In the genomic region with DNA sequence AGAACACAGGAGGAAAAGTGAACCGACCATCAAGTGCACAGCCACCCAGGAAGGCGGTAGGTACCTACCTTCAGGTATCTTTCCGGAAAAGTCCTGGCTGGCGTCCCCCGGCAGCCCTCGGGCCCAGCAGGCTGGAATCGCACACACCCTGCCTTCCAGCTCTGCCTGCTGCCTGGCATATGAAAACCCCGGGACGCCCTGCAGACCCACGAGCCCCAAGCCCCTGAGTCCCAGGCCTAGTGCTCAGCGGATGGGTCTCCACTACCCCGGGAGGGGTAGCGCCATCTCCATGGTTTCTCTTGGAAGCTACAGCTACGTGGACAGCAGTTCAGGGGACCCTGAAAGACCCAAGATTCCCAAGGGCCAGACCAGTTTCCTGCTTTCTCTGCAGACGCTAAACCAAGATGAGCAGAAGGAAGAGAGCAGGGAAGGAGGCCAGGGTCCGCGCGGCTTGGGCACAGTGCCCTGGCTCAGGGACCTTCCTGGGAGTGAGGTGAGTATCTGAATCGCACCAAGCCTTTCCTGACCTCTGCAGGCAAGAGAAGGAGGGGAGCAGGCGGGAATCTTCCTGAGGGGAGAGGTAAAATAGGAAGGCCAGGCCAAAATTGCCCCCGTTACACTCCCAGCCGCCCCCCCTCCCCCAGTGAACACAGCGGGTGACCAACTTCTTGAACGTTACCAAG, we compare ENCODE assay signal across 22 cellular contexts.
A peak's percentile ranks its signal among the peaks of the same experiment; 100 is the strongest.
DNase-seq lines count a peak whose midpoint lies in the region; ATAC-seq, FAIRE-seq and TF ChIP-seq lines count a peak whose summit lies in the region.
"Had no signal": no experiment of that assay in that cellular context is flagged by ENCODE, and none has a peak within 500 bp of the region (broad histone marks: within the 10 kb centered on the region; RNA-seq: fewer than 3 reads in every experiment).

No MANE protein-coding gene starts in this region.

- POLR2A ChIA-PET in H1 (lab: Charles Lee; ENCODE audit: partially characterized antibody) = interaction anchor here (0.9 kb wide), 1 partner anchor 26 kb away, joined by 3 read pairs; no protein-coding TSS in a partner anchor

- H3K4me3 Mint-ChIP-seq in GM23338 = no peak overlapping the region
- H3K4me3 Mint-ChIP-seq: B cell; CD8-positive, alpha-beta memory T cell; IgD-negative memory B cell had no signal

- FAIRE-seq in H1 (lab: Jason Lieb, UNC) = no peak
- FAIRE-seq: G401.6, GM12891, GM19239, HepG2 had no signal

- 89% methylated on average over 17 of the region's 24 CpGs; no CpG with 5 or more reads in 1 of the 2 experiments for WGBS in H1 (ENCODE audit: extremely low coverage in 1 of 2, insufficient coverage in 1 of 2, insufficient read length in 1 of 2, insufficient replicate concordance in 2 of 2, low coverage in 1 of 2, low lambda C conversion rate in 2 of 2, missing lambda C conversion rate in 1 of 2), 2 experiments
- WGBS in mesendoderm (ENCODE audit: extremely low coverage, insufficient coverage, low lambda C conversion rate) = no CpG with 5 or more reads among the region's 24 CpGs
- 95% methylated on average over 23 of the region's 24 CpGs for WGBS in hepatocyte (ENCODE audit: low lambda C conversion rate, missing lambda C conversion rate)

- DNase-seq in GM23338 (ENCODE audit: low spot score) = peak; percentile 19
- peak in 1 of 2 experiments; percentile 45 for DNase-seq in H1 (ENCODE audit: low read depth in 1 of 2, low spot score in 2 of 2)
- peak; percentile 15 for DNase-seq in mesendoderm
- no peak for DNase-seq in hepatocyte (ENCODE audit: low spot score)
- no peak for DNase-seq in activated CD4-positive, alpha-beta T cell treated with anti-CD3 and anti-CD28 coated beads, Interleukin-2, amount 50 U/mL, for 48 hours
- DNase-seq in middle frontal gyrus (ENCODE audit: extremely low spot score, low spot score) = no peak
- no peak for DNase-seq in NCI-H146 treated with DMSO at 0.1 percent for 48 hours (lab: John Stamatoyannopoulos, UW; ENCODE audit: unreplicated experiment)
- DNase-seq: CD8-positive, alpha-beta memory T cell; COR-L47; DMS 273 treated with DMSO at 0.1 percent for 48 hours; DMS53; DND-41; EL; GOT3 had no signal

- no peak overlapping the region for H2BK20ac ChIP-seq in H1 (ENCODE audit: low read length)

- H3K4me3 ChIP-seq in GM23338 (no peak overlapping the region), H1 (ENCODE audit: extremely low read depth in 1 of 4, insufficient read depth in 2 of 4, low read depth in 3 of 4, low read length in 4 of 4) (no peak overlapping the region), mesendoderm (ENCODE audit: low read length) (no peak overlapping the region), hepatocyte (no peak overlapping the region)
- H3K4me3 ChIP-seq: HAP-1 had no signal

- TF ChIP-seq CTCF in GM23338 (conservative IDR thresholded peaks at IDR 0.05; ENCODE audit: low read depth in 2 of 2) (peak in 1 of 2 experiments; percentile 14; a peak in 1 of 4 replicates), H1 (IDR thresholded peaks at IDR 0.05; ENCODE audit: control extremely low read depth in 1 of 3, insufficient read depth in 1 of 3, low read depth in 1 of 3, low read length in 3 of 3) (no peak), hepatocyte (IDR thresholded peaks at IDR 0.05; ENCODE audit: poor library complexity) (no peak)

- H3K4me1 Mint-ChIP-seq in GM23338 = peaks cover 21% of the 10 kb centered on the region
- H3K4me1 Mint-ChIP-seq: B cell; CD8-positive, alpha-beta memory T cell had no signal

- H3K36me3 ChIP-seq in GM23338 (ENCODE audit: insufficient read depth) = no peaks in the 10 kb centered on the region
- no peaks in the 10 kb centered on the region for H3K36me3 ChIP-seq in H1 (ENCODE audit: control insufficient read depth in 2 of 4, insufficient read depth in 4 of 4, low read length in 3 of 4)
- no peaks in the 10 kb centered on the region for H3K36me3 ChIP-seq in mesendoderm (ENCODE audit: control insufficient read depth, insufficient read depth, low read length)
- H3K36me3 ChIP-seq in hepatocyte (replicated peaks; ENCODE audit: insufficient read depth, low read depth) = no peaks in the 10 kb centered on the region
- H3K36me3 ChIP-seq: BLaER1 treated with 17β-estradiol and CSF1 and Interleukin-3, amounts not matched to agents 10 nM and 100 nM; HAP-1 had no signal

- TF ChIP-seq EP300 in H1 (IDR thresholded peaks at IDR 0.05; ENCODE audit: borderline replicate concordance in 1 of 2, low read depth in 2 of 2, low read length in 2 of 2) = no peak

- no peaks in the 10 kb centered on the region for H3K79me1 ChIP-seq in H1 (ENCODE audit: low read depth, low read length)
- no peaks in the 10 kb centered on the region for H3K79me1 ChIP-seq in mesendoderm (ENCODE audit: low read length)

- H3K9me2 ChIP-seq in GM23338 (ENCODE audit: insufficient read depth) (no peaks in the 10 kb centered on the region), hepatocyte (replicated peaks; ENCODE audit: insufficient read depth) (no peaks in the 10 kb centered on the region)

- no peak overlapping the region for H3K27ac ChIP-seq in GM23338 (ENCODE audit: low read depth)
- no peak overlapping the region for H3K27ac ChIP-seq in H1 (ENCODE audit: low read depth, low read length)
- H3K27ac ChIP-seq in mesendoderm (ENCODE audit: low read depth, low read length) = no peak overlapping the region
- no peak overlapping the region for H3K27ac ChIP-seq in hepatocyte
- H3K27ac ChIP-seq: BLaER1 treated with 17β-estradiol and CSF1 and Interleukin-3, amounts not matched to agents 10 nM and 100 nM had no signal

- H2BK15ac ChIP-seq in H1 (ENCODE audit: low read length) (peak overlapping the region; percentile 49; the same call in 1 of the 2 replicates), mesendoderm (replicated peaks; ENCODE audit: low read depth) (no peak overlapping the region)

- H4K5ac ChIP-seq in H1 (ENCODE audit: insufficient read length, low read depth, low read length) (no peak overlapping the region), mesendoderm (ENCODE audit: low read length) (no peak overlapping the region)

- no peak overlapping the region for H4K91ac ChIP-seq in H1 (replicated peaks; ENCODE audit: insufficient read length, low read length)

- peak overlapping the region; percentile 91; the same call in 1 of the 2 replicates for H2AFZ ChIP-seq in GM23338
- H2AFZ ChIP-seq in H1 (ENCODE audit: low read length) = no peak overlapping the region
- H2AFZ ChIP-seq in hepatocyte = no peak overlapping the region

- H3K27me3 ChIP-seq in GM23338 (ENCODE audit: insufficient read depth) (peaks cover 15% of the 10 kb centered on the region; the same call in 1 of the 2 replicates), H1 (replicated peaks in 1 of 4; ENCODE audit: control insufficient read depth in 3 of 4, extremely low read depth in 1 of 4, insufficient read depth in 3 of 4, low read length in 3 of 4) (peaks cover 0 to 8% (median 0%) of the 10 kb centered on the region in 4 experiments; a peak in 2 of 7 replicates), mesendoderm (ENCODE audit: insufficient read depth, low read length, poor library complexity) (no peaks in the 10 kb centered on the region), hepatocyte (no peaks in the 10 kb centered on the region)

- H3K79me2 ChIP-seq in GM23338 (replicated peaks; ENCODE audit: insufficient read depth) = no peaks in the 10 kb centered on the region
- H3K79me2 ChIP-seq in H1 (ENCODE audit: control insufficient read depth in 1 of 2, insufficient read depth in 2 of 2, low read length in 2 of 2) = no peaks in the 10 kb centered on the region
- no peaks in the 10 kb centered on the region for H3K79me2 ChIP-seq in mesendoderm (ENCODE audit: control insufficient read depth, insufficient read depth, low read length)
- H3K79me2 ChIP-seq in hepatocyte = no peaks in the 10 kb centered on the region

- H3K18ac ChIP-seq in H1 (ENCODE audit: extremely low read depth, low read length) (peak overlapping the region; percentile 21; the same call in 1 of the 2 replicates), mesendoderm (ENCODE audit: low read length) (no peak overlapping the region)

- H3K27me3 Mint-ChIP-seq in GM23338 (ENCODE audit: insufficient read depth, low read depth, poor library complexity) = peaks cover 3% of the 10 kb centered on the region

- H3K4me2 ChIP-seq in GM23338 = no peak overlapping the region
- no peak overlapping the region for H3K4me2 ChIP-seq in H1 (ENCODE audit: insufficient read depth in 1 of 2, low read depth in 2 of 2, low read length in 2 of 2)
- H3K4me2 ChIP-seq in mesendoderm (ENCODE audit: low read length) = no peak overlapping the region
- no peak overlapping the region for H3K4me2 ChIP-seq in hepatocyte

- no peak overlapping the region for H2BK5ac ChIP-seq in H1 (ENCODE audit: low read depth, low read length)
- no peak overlapping the region for H2BK5ac ChIP-seq in mesendoderm (ENCODE audit: low read length)

- no peak overlapping the region for H3K27ac Mint-ChIP-seq in GM23338
- H3K27ac Mint-ChIP-seq: B cell; CD8-positive, alpha-beta memory T cell; IgD-negative memory B cell had no signal

- no peaks in the 10 kb centered on the region for H4K20me1 ChIP-seq in GM23338 (replicated peaks; ENCODE audit: insufficient read depth)
- no peaks in the 10 kb centered on the region for H4K20me1 ChIP-seq in H1 (replicated peaks in 1 of 2; ENCODE audit: control insufficient read depth in 1 of 2, insufficient read depth in 2 of 2, low read length in 2 of 2)
- no peaks in the 10 kb centered on the region for H4K20me1 ChIP-seq in hepatocyte (ENCODE audit: insufficient read depth, poor library complexity, severe bottlenecking)

- no peaks in the 10 kb centered on the region for H3K23me2 ChIP-seq in H1 (ENCODE audit: low read depth, low read length)

- H3K56ac ChIP-seq in H1 (replicated peaks; ENCODE audit: insufficient read length, low read depth, low read length) (no peak overlapping the region), mesendoderm (ENCODE audit: low read length) (peak overlapping the region; percentile 25)

- no peaks in the 10 kb centered on the region for H3K36me3 Mint-ChIP-seq in GM23338 (ENCODE audit: low read depth)
- H3K36me3 Mint-ChIP-seq: CD8-positive, alpha-beta memory T cell had no signal

- H3K9me3 ChIP-seq in H1 (ENCODE audit: insufficient read depth in 2 of 2, low read depth in 1 of 2, low read length in 1 of 2) (no peaks in the 10 kb centered on the region), hepatocyte (ENCODE audit: low read depth) (no peaks in the 10 kb centered on the region)
- H3K9me3 ChIP-seq: HAP-1 had no signal

- H3K14ac ChIP-seq in H1 (ENCODE audit: insufficient read length) = no peak overlapping the region

- H3K9ac ChIP-seq in H1 (replicated peaks in 1 of 4; ENCODE audit: extremely low read depth in 1 of 4, low read depth in 3 of 4, low read length in 3 of 4) (no peak overlapping the region), mesendoderm (ENCODE audit: low read length) (no peak overlapping the region)
- H3K9ac ChIP-seq: BLaER1 treated with 17β-estradiol and CSF1 and Interleukin-3, amounts not matched to agents 10 nM and 100 nM had no signal

- H3K4me1 ChIP-seq in GM23338 (ENCODE audit: insufficient read depth) = peaks cover 5% of the 10 kb centered on the region; the same call in 1 of the 2 replicates
- H3K4me1 ChIP-seq in H1 (replicated peaks in 1 of 4; ENCODE audit: control insufficient read depth in 3 of 4, insufficient read depth in 4 of 4, low read length in 3 of 4) = peaks cover 0 to 11% (median 0%) of the 10 kb centered on the region in 4 experiments; a peak in 4 of 7 replicates
- no peaks in the 10 kb centered on the region for H3K4me1 ChIP-seq in mesendoderm (ENCODE audit: control insufficient read depth, low read depth, low read length)
- no peaks in the 10 kb centered on the region for H3K4me1 ChIP-seq in hepatocyte (ENCODE audit: insufficient read depth)
- H3K4me1 ChIP-seq: HAP-1 had no signal

- H2AK5ac ChIP-seq in H1 (ENCODE audit: low read depth, low read length) (no peak overlapping the region), mesendoderm (ENCODE audit: low read length) (no peak overlapping the region)

- TF ChIP-seq RAD21 in H1 (IDR thresholded peaks at IDR 0.05 in 1 of 2, conservative IDR thresholded peaks at IDR 0.05 in 1 of 2; ENCODE audit: low read depth in 2 of 2, low read length in 2 of 2) = 0 out of 4 replicates have a peak, but pooled peaks of 1 of the 2 experiments have one; percentile 7

- no peak for TF ChIP-seq POLR2A in H1 (IDR thresholded peaks at IDR 0.05; ENCODE audit: control extremely low read depth in 1 of 2, low read depth in 2 of 2, low read length in 2 of 2)

- H3F3A ChIP-seq in GM23338 (replicated peaks; ENCODE audit: low read depth) = no peaks in the 10 kb centered on the region

- H3K23ac ChIP-seq in H1 (ENCODE audit: insufficient read length) = no peak overlapping the region
- H3K23ac ChIP-seq in mesendoderm (ENCODE audit: low read length) = no peak overlapping the region

- H4K8ac ChIP-seq in H1 (ENCODE audit: extremely low read depth, insufficient read depth, low read length) (0 out of 2 replicates have a peak overlapping the region, but pooled peaks have one; percentile 43), mesendoderm (ENCODE audit: low read depth, low read length) (no peak overlapping the region)

- H2BK12ac ChIP-seq in H1 (ENCODE audit: low read depth, low read length) = peak overlapping the region; percentile 76; the same call in 1 of the 2 replicates

- H3K9me3 Mint-ChIP-seq in GM23338 = no peaks in the 10 kb centered on the region
- H3K9me3 Mint-ChIP-seq: CD8-positive, alpha-beta memory T cell; IgD-negative memory B cell had no signal

- ATAC-seq in GM23338 = peak; percentile 18
- ATAC-seq: HepG2 had no signal

- H3K4ac ChIP-seq in H1 (replicated peaks; ENCODE audit: insufficient read length, low read depth, low read length) = no peak overlapping the region
- H3K4ac ChIP-seq in mesendoderm (ENCODE audit: low read depth, low read length) = no peak overlapping the region

- CTCF ChIA-PET in H1 (lab: Charles Lee; ENCODE audit: partially characterized antibody) = interaction anchor here (1.2 to 2.2 kb wide), 4 partner anchors 35 to 118 kb away, joined by 5 to 6 read pairs (median 6); no protein-coding TSS in a partner anchor

- H2BK120ac ChIP-seq in H1 (replicated peaks; ENCODE audit: low read depth, low read length) = no peak overlapping the region
- H2BK120ac ChIP-seq in mesendoderm (ENCODE audit: low read depth, low read length) = no peak overlapping the region

Comparison
In these comparisons a context has a peak if more than half of its experiments do, and no peak if none do; other contexts are left out.
1. DNase-seq: peak in GM23338 (single experiment) and mesendoderm (single experiment); none in hepatocyte (single experiment), activated CD4-positive, alpha-beta T cell treated with anti-CD3 and anti-CD28 coated beads, Interleukin-2, amount 50 U/mL, for 48 hours (0 of 2), middle frontal gyrus (single experiment) and NCI-H146 treated with DMSO at 0.1 percent for 48 hours (single experiment).